Comparison of ENCODE assay signal across 1 cellular context in the genomic region with DNA sequence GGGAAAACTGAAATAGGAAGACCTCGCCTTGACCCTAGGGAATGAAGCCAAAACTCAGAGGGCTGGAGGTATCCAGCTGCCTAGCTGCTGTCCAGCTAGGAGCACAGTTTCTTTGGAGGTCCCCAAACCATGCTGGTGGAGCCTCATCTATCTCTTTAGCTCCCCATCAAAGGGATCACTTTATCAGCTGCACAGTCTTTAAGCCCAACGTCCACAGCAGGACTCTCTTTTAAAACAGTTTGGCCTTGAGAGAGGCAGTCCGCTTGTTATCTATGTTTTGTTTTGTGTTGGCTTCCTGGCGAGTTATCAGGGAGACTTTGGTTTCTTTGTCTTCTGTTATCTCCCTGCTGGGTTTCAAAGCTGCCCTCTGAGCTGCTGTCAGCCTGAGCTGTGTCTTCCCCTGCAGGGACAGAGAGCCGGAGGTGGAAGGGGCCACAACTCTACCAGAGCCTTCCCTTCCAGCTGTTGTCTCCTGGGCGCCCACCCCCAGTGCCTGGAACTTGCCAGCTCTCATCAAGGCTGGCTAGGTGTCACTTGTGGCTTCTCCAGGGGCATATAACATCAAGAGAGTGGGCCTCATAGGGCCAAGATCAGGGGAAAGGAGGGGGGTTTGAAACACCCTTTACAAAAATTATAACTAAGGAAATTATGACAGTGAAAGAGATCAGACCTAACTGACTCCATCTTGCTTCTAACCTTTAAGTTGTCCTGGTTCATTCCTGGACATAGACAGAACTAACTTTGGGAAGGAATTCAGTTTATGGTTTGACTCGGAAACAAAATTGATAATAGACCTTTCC.
TF ChIP-seq lines count a peak whose summit lies in the region.

No MANE protein-coding gene starts in this region.

TF ChIP-seq in K562, 482 proteins besides CTCF, POLR2A, EP300 and RAD21 (continued from another document):
- TF ChIP-seq PATZ1 (CRISPR knock-in tag; IDR thresholded peaks at IDR 0.05; ENCODE audit: borderline replicate concordance) (0 out of 2 replicates have a peak, but pooled peaks have one; percentile 45), ZNF175 (CRISPR knock-in tag; IDR thresholded peaks at IDR 0.05; ENCODE audit: low read depth) (no peak), HINFP (tag; conservative IDR thresholded peaks at IDR 0.05; ENCODE audit: low read depth) (peak; percentile 80), FOXJ3 (CRISPR knock-in tag; IDR thresholded peaks at IDR 0.05) (no peak), SREBF1 (IDR thresholded peaks at IDR 0.05; ENCODE audit: borderline replicate concordance, low read depth, low read length) (no peak), ETV6 (IDR thresholded peaks at IDR 0.05; ENCODE audit: borderline replicate concordance in 1 of 2, low read depth in 2 of 2, low read length in 1 of 2) (no peak), ETV6 (CRISPR knock-in tag; IDR thresholded peaks at IDR 0.05; ENCODE audit: borderline replicate concordance) (no peak), NR2F6 (CRISPR knock-in tag; IDR thresholded peaks at IDR 0.05) (no peak), HBP1 (CRISPR knock-in tag; IDR thresholded peaks at IDR 0.05) (no peak), ETV5 (CRISPR knock-in tag; IDR thresholded peaks at IDR 0.05; ENCODE audit: low read depth) (peak; percentile 62; the same call in 1 of the 2 replicates), ZNF449 (CRISPR knock-in tag; IDR thresholded peaks at IDR 0.05) (0 out of 2 replicates have a peak, but pooled peaks have one; percentile 28), RCOR1 (IDR thresholded peaks at IDR 0.05; ENCODE audit: borderline replicate concordance in 1 of 2, low read depth in 2 of 2, low read length in 2 of 2) (peak in 1 of 2 experiments; percentile 98; a peak in 2 of 4 replicates), SOX6 (IDR thresholded peaks at IDR 0.05) (peak; percentile 100), FOXJ2 (tag; IDR thresholded peaks at IDR 0.05) (0 out of 2 replicates have a peak, but pooled peaks have one; percentile 52), TFAP4 (CRISPR knock-in tag; IDR thresholded peaks at IDR 0.05; ENCODE audit: borderline replicate concordance) (peak; percentile 53; the same call in 1 of the 2 replicates), KLF6 (CRISPR knock-in tag; IDR thresholded peaks at IDR 0.05; ENCODE audit: borderline replicate concordance) (peak; percentile 76; the same call in 1 of the 2 replicates), NR1H2 (CRISPR knock-in tag; IDR thresholded peaks at IDR 0.05) (no peak), GABPA (tag; conservative IDR thresholded peaks at IDR 0.05; ENCODE audit: low read depth) (no peak), IRF9 (tag; IDR thresholded peaks at IDR 0.05) (no peak), ZNF239 (CRISPR knock-in tag; IDR thresholded peaks at IDR 0.05) (peak; percentile 15; the same call in 1 of the 2 replicates)
- TF ChIP-seq, protein P1, sequence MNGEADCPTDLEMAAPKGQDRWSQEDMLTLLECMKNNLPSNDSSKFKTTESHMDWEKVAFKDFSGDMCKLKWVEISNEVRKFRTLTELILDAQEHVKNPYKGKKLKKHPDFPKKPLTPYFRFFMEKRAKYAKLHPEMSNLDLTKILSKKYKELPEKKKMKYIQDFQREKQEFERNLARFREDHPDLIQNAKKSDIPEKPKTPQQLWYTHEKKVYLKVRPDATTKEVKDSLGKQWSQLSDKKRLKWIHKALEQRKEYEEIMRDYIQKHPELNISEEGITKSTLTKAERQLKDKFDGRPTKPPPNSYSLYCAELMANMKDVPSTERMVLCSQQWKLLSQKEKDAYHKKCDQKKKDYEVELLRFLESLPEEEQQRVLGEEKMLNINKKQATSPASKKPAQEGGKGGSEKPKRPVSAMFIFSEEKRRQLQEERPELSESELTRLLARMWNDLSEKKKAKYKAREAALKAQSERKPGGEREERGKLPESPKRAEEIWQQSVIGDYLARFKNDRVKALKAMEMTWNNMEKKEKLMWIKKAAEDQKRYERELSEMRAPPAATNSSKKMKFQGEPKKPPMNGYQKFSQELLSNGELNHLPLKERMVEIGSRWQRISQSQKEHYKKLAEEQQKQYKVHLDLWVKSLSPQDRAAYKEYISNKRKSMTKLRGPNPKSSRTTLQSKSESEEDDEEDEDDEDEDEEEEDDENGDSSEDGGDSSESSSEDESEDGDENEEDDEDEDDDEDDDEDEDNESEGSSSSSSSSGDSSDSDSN (IDR thresholded peaks at IDR 0.05; ENCODE audit: borderline replicate concordance in 1 of 2, low read depth in 2 of 2, low read length in 2 of 2) = peak in 1 of 2 experiments; percentile 58; a peak in 1 of 4 replicates
- TF ChIP-seq, protein P2, sequence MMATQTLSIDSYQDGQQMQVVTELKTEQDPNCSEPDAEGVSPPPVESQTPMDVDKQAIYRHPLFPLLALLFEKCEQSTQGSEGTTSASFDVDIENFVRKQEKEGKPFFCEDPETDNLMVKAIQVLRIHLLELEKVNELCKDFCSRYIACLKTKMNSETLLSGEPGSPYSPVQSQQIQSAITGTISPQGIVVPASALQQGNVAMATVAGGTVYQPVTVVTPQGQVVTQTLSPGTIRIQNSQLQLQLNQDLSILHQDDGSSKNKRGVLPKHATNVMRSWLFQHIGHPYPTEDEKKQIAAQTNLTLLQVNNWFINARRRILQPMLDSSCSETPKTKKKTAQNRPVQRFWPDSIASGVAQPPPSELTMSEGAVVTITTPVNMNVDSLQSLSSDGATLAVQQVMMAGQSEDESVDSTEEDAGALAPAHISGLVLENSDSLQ (IDR thresholded peaks at IDR 0.05) = peak; percentile 71
